In the genomic region with DNA sequence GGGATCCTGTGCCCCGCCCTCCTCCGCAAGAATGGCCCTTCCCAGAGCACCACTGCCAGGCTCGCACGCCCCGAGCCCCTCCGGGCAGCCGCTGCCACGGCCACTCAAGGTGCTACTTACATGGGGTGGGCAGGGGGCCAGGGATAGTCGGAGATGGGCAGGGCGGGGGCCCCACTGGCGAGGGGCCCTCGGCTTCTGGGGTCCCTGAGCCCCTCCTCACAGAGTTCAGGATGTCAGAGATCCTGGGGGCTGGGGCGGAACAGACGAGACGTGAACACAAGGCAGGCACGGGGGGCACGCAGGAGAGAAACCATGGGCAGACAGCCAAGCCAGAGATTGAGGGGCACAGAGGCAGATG, we compare ENCODE assay signal across 1 cellular context.
TF ChIP-seq lines count a peak whose summit lies in the region.

No MANE protein-coding gene starts in this region.

TF ChIP-seq in SK-N-SH treated with all-trans-retinoic acid at 6 μM for 48 hours, 23 proteins besides CTCF, POLR2A, EP300 and RAD21 (continued from another document):
- TF ChIP-seq, protein P1, sequence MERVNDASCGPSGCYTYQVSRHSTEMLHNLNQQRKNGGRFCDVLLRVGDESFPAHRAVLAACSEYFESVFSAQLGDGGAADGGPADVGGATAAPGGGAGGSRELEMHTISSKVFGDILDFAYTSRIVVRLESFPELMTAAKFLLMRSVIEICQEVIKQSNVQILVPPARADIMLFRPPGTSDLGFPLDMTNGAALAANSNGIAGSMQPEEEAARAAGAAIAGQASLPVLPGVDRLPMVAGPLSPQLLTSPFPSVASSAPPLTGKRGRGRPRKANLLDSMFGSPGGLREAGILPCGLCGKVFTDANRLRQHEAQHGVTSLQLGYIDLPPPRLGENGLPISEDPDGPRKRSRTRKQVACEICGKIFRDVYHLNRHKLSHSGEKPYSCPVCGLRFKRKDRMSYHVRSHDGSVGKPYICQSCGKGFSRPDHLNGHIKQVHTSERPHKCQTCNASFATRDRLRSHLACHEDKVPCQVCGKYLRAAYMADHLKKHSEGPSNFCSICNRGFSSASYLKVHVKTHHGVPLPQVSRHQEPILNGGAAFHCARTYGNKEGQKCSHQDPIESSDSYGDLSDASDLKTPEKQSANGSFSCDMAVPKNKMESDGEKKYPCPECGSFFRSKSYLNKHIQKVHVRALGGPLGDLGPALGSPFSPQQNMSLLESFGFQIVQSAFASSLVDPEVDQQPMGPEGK (CRISPR knock-in tag; IDR thresholded peaks at IDR 0.05; ENCODE audit: borderline replicate concordance), result no peak
- TF ChIP-seq ZNF565 (CRISPR knock-in tag; conservative IDR thresholded peaks at IDR 0.05; ENCODE audit: low read depth), result no peak
- TF ChIP-seq TOX (CRISPR knock-in tag; IDR thresholded peaks at IDR 0.05; ENCODE audit: borderline replicate concordance), result no peak
- no peak for TF ChIP-seq ZNF70 (CRISPR knock-in tag; IDR thresholded peaks at IDR 0.05)
- TF ChIP-seq ZFP3 (CRISPR knock-in tag; IDR thresholded peaks at IDR 0.05), result no peak
- TF ChIP-seq ZC3H10 (CRISPR knock-in tag; IDR thresholded peaks at IDR 0.05), result no peak
- no peak for TF ChIP-seq RARB (CRISPR knock-in tag; IDR thresholded peaks at IDR 0.05)
- TF ChIP-seq, protein P2, sequence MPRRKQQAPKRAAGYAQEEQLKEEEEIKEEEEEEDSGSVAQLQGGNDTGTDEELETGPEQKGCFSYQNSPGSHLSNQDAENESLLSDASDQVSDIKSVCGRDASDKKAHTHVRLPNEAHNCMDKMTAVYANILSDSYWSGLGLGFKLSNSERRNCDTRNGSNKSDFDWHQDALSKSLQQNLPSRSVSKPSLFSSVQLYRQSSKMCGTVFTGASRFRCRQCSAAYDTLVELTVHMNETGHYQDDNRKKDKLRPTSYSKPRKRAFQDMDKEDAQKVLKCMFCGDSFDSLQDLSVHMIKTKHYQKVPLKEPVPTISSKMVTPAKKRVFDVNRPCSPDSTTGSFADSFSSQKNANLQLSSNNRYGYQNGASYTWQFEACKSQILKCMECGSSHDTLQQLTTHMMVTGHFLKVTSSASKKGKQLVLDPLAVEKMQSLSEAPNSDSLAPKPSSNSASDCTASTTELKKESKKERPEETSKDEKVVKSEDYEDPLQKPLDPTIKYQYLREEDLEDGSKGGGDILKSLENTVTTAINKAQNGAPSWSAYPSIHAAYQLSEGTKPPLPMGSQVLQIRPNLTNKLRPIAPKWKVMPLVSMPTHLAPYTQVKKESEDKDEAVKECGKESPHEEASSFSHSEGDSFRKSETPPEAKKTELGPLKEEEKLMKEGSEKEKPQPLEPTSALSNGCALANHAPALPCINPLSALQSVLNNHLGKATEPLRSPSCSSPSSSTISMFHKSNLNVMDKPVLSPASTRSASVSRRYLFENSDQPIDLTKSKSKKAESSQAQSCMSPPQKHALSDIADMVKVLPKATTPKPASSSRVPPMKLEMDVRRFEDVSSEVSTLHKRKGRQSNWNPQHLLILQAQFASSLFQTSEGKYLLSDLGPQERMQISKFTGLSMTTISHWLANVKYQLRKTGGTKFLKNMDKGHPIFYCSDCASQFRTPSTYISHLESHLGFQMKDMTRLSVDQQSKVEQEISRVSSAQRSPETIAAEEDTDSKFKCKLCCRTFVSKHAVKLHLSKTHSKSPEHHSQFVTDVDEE (CRISPR knock-in tag; IDR thresholded peaks at IDR 0.05), result no peak
- no peak for TF ChIP-seq TCF4 (CRISPR knock-in tag; IDR thresholded peaks at IDR 0.05; ENCODE audit: borderline replicate concordance)
- no peak for TF ChIP-seq CSDC2 (CRISPR knock-in tag; IDR thresholded peaks at IDR 0.05)
- TF ChIP-seq ZNF8 (CRISPR knock-in tag; IDR thresholded peaks at IDR 0.05), result no peak
